18 cellular contexts compared by ENCODE assay signal in genomic region chr15:38726187-38726586, GRCh38.
DNase-seq lines count a peak whose midpoint lies in the region; ATAC-seq and TF ChIP-seq lines count a peak whose summit lies in the region.
"Had no signal": no experiment of that assay in that cellular context is flagged by ENCODE, and none has a peak within 500 bp of the region (broad histone marks: within the 10 kb centered on the region; RNA-seq: fewer than 3 reads in every experiment).

No MANE protein-coding gene starts in this region.

- WGBS in mammary epithelial cell (ENCODE audit: low coverage, missing lambda C conversion rate) = 50% methylated on average over 1 of the region's 1 CpG

- ATAC-seq in RWPE2 (ENCODE audit: low read depth) = peak; percentile 51; the same call in 1 of the 3 replicates
- no peak for ATAC-seq in GM18873 (IDR thresholded peaks at IDR 0.05; ENCODE audit: low FRiP score, unreplicated experiment)
- ATAC-seq: A549; CD8-positive, alpha-beta T cell had no signal

- H3K9me3 ChIP-seq in mammary epithelial cell (replicated peaks; ENCODE audit: insufficient read depth, low read length) (no peaks in the 10 kb centered on the region), breast epithelium (no peaks in the 10 kb centered on the region), RWPE2 (ENCODE audit: severe bottlenecking) (no peaks in the 10 kb centered on the region), osteoblast (ENCODE audit: low read depth, low read length) (no peaks in the 10 kb centered on the region)
- H3K9me3 ChIP-seq: A549; BLaER1 treated with 17β-estradiol and CSF1 and Interleukin-3, amounts not matched to agents 10 nM and 100 nM; Caco-2 had no signal

- peaks cover 4% of the 10 kb centered on the region for H3K4me1 ChIP-seq in mammary epithelial cell (ENCODE audit: insufficient read depth, low read length)
- no peaks in the 10 kb centered on the region for H3K4me1 ChIP-seq in breast epithelium
- H3K4me1 ChIP-seq in RWPE2 (ENCODE audit: insufficient read depth, poor library complexity, severe bottlenecking) = no peaks in the 10 kb centered on the region
- peaks cover 6% of the 10 kb centered on the region for H3K4me1 ChIP-seq in osteoblast (ENCODE audit: insufficient read depth, low read length)
- H3K4me1 ChIP-seq: A549; BLaER1 treated with 17β-estradiol and CSF1 and Interleukin-3, amounts not matched to agents 10 nM and 100 nM; Caco-2 had no signal

- H3K36me3 ChIP-seq in mammary epithelial cell (ENCODE audit: insufficient read depth, low read length) = no peaks in the 10 kb centered on the region
- H3K36me3 ChIP-seq in breast epithelium = no peaks in the 10 kb centered on the region
- no peaks in the 10 kb centered on the region for H3K36me3 ChIP-seq in RWPE2 (ENCODE audit: low read depth)
- H3K36me3 ChIP-seq in osteoblast (ENCODE audit: insufficient read depth, low read length) = no peaks in the 10 kb centered on the region
- H3K36me3 ChIP-seq: BLaER1 treated with 17β-estradiol and CSF1 and Interleukin-3, amounts not matched to agents 10 nM and 100 nM had no signal

- H2AFZ ChIP-seq in mammary epithelial cell (ENCODE audit: low read depth, low read length) (peak overlapping the region; percentile 12), osteoblast (ENCODE audit: low read length) (no peak overlapping the region)

- TF ChIP-seq POLR2A in breast epithelium (IDR thresholded peaks at IDR 0.05) = no peak

- TF ChIP-seq CTCF in mammary epithelial cell (conservative IDR thresholded peaks at IDR 0.05 in 1 of 2, IDR thresholded peaks at IDR 0.05 in 1 of 2; ENCODE audit: extremely low read depth in 1 of 2, insufficient read depth in 1 of 2, low read depth in 1 of 2, low read length in 2 of 2) (no peak), breast epithelium (IDR thresholded peaks at IDR 0.05) (no peak), RWPE2 (IDR thresholded peaks at IDR 0.05; ENCODE audit: poor library complexity, severe bottlenecking) (no peak), epithelial cell of esophagus (IDR thresholded peaks at IDR 0.05; ENCODE audit: insufficient read depth, low read depth, low read length, missing control alignments) (no peak), osteoblast (IDR thresholded peaks at IDR 0.05; ENCODE audit: extremely low read depth, low read depth, low read length) (no peak)

- H3K27ac ChIP-seq in mammary epithelial cell (ENCODE audit: insufficient read depth, low read depth, low read length) (no peak overlapping the region), breast epithelium (no peak overlapping the region), RWPE2 (ENCODE audit: poor library complexity, severe bottlenecking) (no peak overlapping the region), osteoblast (ENCODE audit: low read depth, low read length) (no peak overlapping the region)
- H3K27ac ChIP-seq: 22Rv1; A549; BLaER1 treated with 17β-estradiol and CSF1 and Interleukin-3, amounts not matched to agents 10 nM and 100 nM; C4-2B had no signal

- CTCF ChIA-PET in mammary epithelial cell (lab: Charles Lee; ENCODE audit: low non-redundant PET) = no interaction called here

- dilution Hi-C loops in mammary epithelial cell (cut with HindIII; ENCODE audit: low sequenced_read_pairs) = no loop called here

- H3K9ac ChIP-seq in mammary epithelial cell (ENCODE audit: insufficient read depth, low read length) = no peak overlapping the region
- H3K9ac ChIP-seq: BLaER1 treated with 17β-estradiol and CSF1 and Interleukin-3, amounts not matched to agents 10 nM and 100 nM had no signal

- in situ Hi-C loops in mammary epithelial cell (cut with MboI; ENCODE audit: low sequenced_read_pairs in 2 of 2) = no loop called here

- H3K27me3 ChIP-seq in mammary epithelial cell (ENCODE audit: insufficient read depth, low read length) = no peaks in the 10 kb centered on the region
- no peaks in the 10 kb centered on the region for H3K27me3 ChIP-seq in breast epithelium
- peaks cover 8% of the 10 kb centered on the region for H3K27me3 ChIP-seq in RWPE2 (ENCODE audit: insufficient read depth, poor library complexity, severe bottlenecking)
- no peaks in the 10 kb centered on the region for H3K27me3 ChIP-seq in osteoblast (ENCODE audit: insufficient read depth, low read length)
- H3K27me3 ChIP-seq: BLaER1 treated with 17β-estradiol and CSF1 and Interleukin-3, amounts not matched to agents 10 nM and 100 nM had no signal

- H3K79me2 ChIP-seq in mammary epithelial cell (ENCODE audit: insufficient read depth, low read length) = no peaks in the 10 kb centered on the region
- H3K79me2 ChIP-seq in osteoblast (ENCODE audit: insufficient read depth, low read length) = no peaks in the 10 kb centered on the region

- H3K4me2 ChIP-seq in mammary epithelial cell (ENCODE audit: insufficient read depth, low read depth, low read length) (no peak overlapping the region), osteoblast (ENCODE audit: insufficient read depth, low read length) (no peak overlapping the region)
- H3K4me2 ChIP-seq: A549; BLaER1 treated with 17β-estradiol and CSF1 and Interleukin-3, amounts not matched to agents 10 nM and 100 nM had no signal

- H3K4me3 ChIP-seq in mammary epithelial cell (replicated peaks in 1 of 3; ENCODE audit: insufficient read depth in 1 of 3, low read depth in 2 of 3, low read length in 3 of 3) (no peak overlapping the region), breast epithelium (no peak overlapping the region), RWPE2 (ENCODE audit: severe bottlenecking) (no peak overlapping the region), epithelial cell of esophagus (ENCODE audit: low read length) (no peak overlapping the region), osteoblast (ENCODE audit: insufficient read depth, low read length) (no peak overlapping the region)
- H3K4me3 ChIP-seq: A549; BLaER1 treated with 17β-estradiol and CSF1 and Interleukin-3, amounts not matched to agents 10 nM and 100 nM had no signal

- no TSS peak for BruUV-seq in mammary epithelial cell (replicated peaks; lab: Mats Ljungman, UMichigan)

- DNase-seq in mammary epithelial cell = peak; percentile 36
- DNase-seq in breast epithelium (ENCODE audit: low spot score in 2 of 2) = no peak
- DNase-seq in RWPE2 (ENCODE audit: low spot score) = no peak
- peak; percentile 40 for DNase-seq in epithelial cell of esophagus (ENCODE audit: low read depth)
- DNase-seq in NCI-H69 (lab: John Stamatoyannopoulos, UW) = no peak
- DNase-seq in osteoblast (ENCODE audit: insufficient read length, low spot score, missing footprints) = no peak
- DNase-seq: AML-193; Caco-2; Calu3; CD4-positive, alpha-beta T cell; CD8-positive, alpha-beta T cell; DMS79 treated with DMSO at 0.1 percent for 48 hours; GF-D8 had no signal

- intact Hi-C loops in mammary epithelial cell (cut with micrococcal nuclease) = no loop called here
- intact Hi-C loops in breast epithelium (cut with DNase I; ENCODE audit: low total_unique reads) = no loop called here

- H4K20me1 ChIP-seq in mammary epithelial cell (ENCODE audit: insufficient read depth, low read length) (no peaks in the 10 kb centered on the region), osteoblast (ENCODE audit: insufficient read depth, low read length) (no peaks in the 10 kb centered on the region)
- H4K20me1 ChIP-seq: BLaER1 treated with 17β-estradiol and CSF1 and Interleukin-3, amounts not matched to agents 10 nM and 100 nM had no signal

Comparison
In these comparisons a context has a peak if more than half of its experiments do, and no peak if none do; other contexts are left out.
1. DNase-seq: peak in mammary epithelial cell (single experiment) and epithelial cell of esophagus (single experiment); none in breast epithelium (0 of 2), RWPE2 (single experiment), NCI-H69 (single experiment) and osteoblast (single experiment).